26 cellular contexts compared by ENCODE assay signal in the genomic region with DNA sequence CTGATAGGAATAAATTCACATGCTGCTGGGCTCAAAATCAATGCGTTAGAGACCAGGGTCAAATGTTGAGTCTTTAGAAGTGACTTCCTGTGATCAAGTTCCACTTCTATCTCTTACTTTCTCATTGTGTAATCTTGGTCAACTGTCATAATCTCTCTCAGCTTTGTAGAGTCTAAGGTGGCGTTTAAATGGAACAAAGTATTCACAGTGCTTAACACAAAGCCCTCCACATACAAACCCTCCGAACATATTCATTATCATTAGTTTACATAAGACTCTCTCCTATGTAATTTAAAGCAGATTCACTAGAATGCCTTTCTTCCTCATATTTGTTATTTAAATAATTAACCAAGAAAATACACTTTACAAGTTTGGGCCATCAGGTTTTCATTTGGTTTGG. TPM values are rescaled to one million over a fixed set of nuclear protein-coding genes. Genes with fewer than 3 reads are reported as not detected.
"Had no signal": no experiment of that assay in that cellular context is flagged by ENCODE, and none has a peak within 500 bp of the region (broad histone marks: within the 10 kb centered on the region; RNA-seq: fewer than 3 reads in every experiment).

No MANE protein-coding gene starts in this region.

- DNase-seq: effector memory CD4-positive, alpha-beta T cell; heart left ventricle; hippocampal formation; kidney glomerular epithelial cell; mesendoderm; naive thymus-derived CD4-positive, alpha-beta T cell; posterior cingulate gyrus; spleen; stimulated activated CD4-positive, alpha-beta T cell treated with anti-CD3 and anti-CD28 coated beads, Interleukin-15, amount 100 ng/mL, for 24 hours; stimulated activated CD4-positive, alpha-beta T cell treated with anti-CD3 and anti-CD28 coated beads, Interleukin-1b, Interleukin-23, amount 100 ng/mL, for 48 hours; stimulated activated CD4-positive, alpha-beta T cell treated with anti-CD3 and anti-CD28 coated beads, Interleukin-4, amount 100 ng/mL, for 24 hours; tibial artery; upper lobe of left lung; uterus had no signal

- ATAC-seq: esophagus mucosa; heart left ventricle; naive thymus-derived CD4-positive, alpha-beta T cell; sciatic nerve; stimulated activated memory B cell treated with anti-CD40 and anti-IgM and Interleukin-4, amounts not matched to agents 10 μg/mL and 1 μg/mL and 100 μg/mL, for 72 hours had no signal

RNA-seq across cellular contexts. Expression of gene DAOA, which starts 25.5 kb away (rescaled TPM):
- total RNA-seq: esophagus mucosa; fibroblast of lung; frontal cortex; glomerular endothelial cell; heart left ventricle; liver; lung microvascular endothelial cell; naive thymus-derived CD4-positive, alpha-beta T cell; osteocyte; pulmonary artery endothelial cell; sciatic nerve; skeletal muscle tissue; spleen; temporal lobe; upper lobe of left lung; uterus had no signal
